Comparison of ENCODE assay signal across 1 cellular context in the genomic region with DNA sequence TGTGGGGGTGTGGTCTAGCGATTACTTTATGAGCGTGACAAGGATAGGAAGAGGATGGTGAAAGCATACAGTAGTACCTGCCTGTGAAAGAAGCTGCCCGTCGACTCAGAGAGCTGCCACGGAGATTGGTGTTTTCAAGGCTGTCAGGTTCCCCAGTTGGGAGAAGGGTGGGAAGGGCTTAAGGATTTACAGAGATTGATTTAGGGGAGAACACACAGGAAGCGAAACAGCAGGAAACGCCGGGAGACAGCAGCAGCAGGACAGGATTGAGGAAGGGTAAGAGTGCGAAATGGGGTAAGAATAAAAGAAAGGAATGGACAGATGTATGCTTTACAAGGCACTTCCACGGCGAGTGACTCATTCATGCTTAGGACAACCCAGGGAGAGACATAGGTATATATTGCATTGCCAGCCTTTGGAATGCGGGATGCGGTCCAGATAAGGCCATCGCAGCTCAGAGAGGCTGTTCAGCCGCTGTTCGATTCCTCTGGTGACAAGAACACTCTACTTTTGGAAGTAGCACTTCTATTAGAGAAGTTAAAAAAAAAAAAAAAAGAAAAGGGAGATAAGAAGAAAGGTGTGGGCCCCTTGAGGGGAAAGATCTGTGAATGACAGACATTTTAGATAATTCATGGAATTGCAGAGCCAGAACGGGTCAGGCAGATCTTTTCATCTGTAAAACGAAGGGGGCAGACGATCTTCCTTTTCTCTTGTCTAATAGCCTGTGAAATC.
TF ChIP-seq lines count a peak whose summit lies in the region.

No MANE protein-coding gene starts in this region.

TF ChIP-seq in HEK293, 187 proteins besides CTCF, POLR2A, EP300 and RAD21 (continued from another document and continues in another):
- TF ChIP-seq ZNF146 (tag by site-specific recombination; IDR thresholded peaks at IDR 0.05) (no peak), SP3 (tag by site-specific recombination; IDR thresholded peaks at IDR 0.05) (no peak; the same call in 1 of the 2 replicates), ZIC2 (tag by site-specific recombination; IDR thresholded peaks at IDR 0.05) (peak; percentile 90), SP2 (tag by site-specific recombination; IDR thresholded peaks at IDR 0.05) (peak; percentile 43; the same call in 1 of the 2 replicates), RBAK (tag by site-specific recombination; IDR thresholded peaks at IDR 0.05) (no peak), ZNF701 (tag by site-specific recombination; IDR thresholded peaks at IDR 0.05) (no peak), ZBTB48 (tag by site-specific recombination; IDR thresholded peaks at IDR 0.05) (no peak), ZNF558 (tag by site-specific recombination; IDR thresholded peaks at IDR 0.05) (no peak), ZNF157 (tag by site-specific recombination; IDR thresholded peaks at IDR 0.05) (no peak), ZNF510 (tag by site-specific recombination; IDR thresholded peaks at IDR 0.05; ENCODE audit: insufficient replicate concordance) (no peak), ZNF114 (tag by site-specific recombination; IDR thresholded peaks at IDR 0.05) (no peak), ZNF768 (tag by site-specific recombination; IDR thresholded peaks at IDR 0.05) (0 out of 2 replicates have a peak, but pooled peaks have one; percentile 18), ZNF335 (tag by site-specific recombination; conservative IDR thresholded peaks at IDR 0.05) (peak; percentile 93), ZNF16 (tag by site-specific recombination; IDR thresholded peaks at IDR 0.05; ENCODE audit: low read depth) (no peak), ZNF629 (tag by site-specific recombination; IDR thresholded peaks at IDR 0.05) (peak; percentile 9; the same call in 1 of the 2 replicates), ZNF19 (tag by site-specific recombination; IDR thresholded peaks at IDR 0.05; ENCODE audit: low read depth) (no peak), ZBTB20 (tag by site-specific recombination; IDR thresholded peaks at IDR 0.05) (peak; percentile 35; the same call in 1 of the 2 replicates), ZNF121 (tag by site-specific recombination; IDR thresholded peaks at IDR 0.05) (no peak), MEIS1 (CRISPR knock-in tag; IDR thresholded peaks at IDR 0.05; ENCODE audit: borderline replicate concordance) (no peak), ZNF202 (tag by site-specific recombination; IDR thresholded peaks at IDR 0.05; ENCODE audit: borderline replicate concordance) (no peak), ZNF501 (tag by site-specific recombination; IDR thresholded peaks at IDR 0.05) (0 out of 2 replicates have a peak, but pooled peaks have one; percentile 10), IKZF3 (tag by site-specific recombination; IDR thresholded peaks at IDR 0.05) (no peak), HOXC10 (CRISPR knock-in tag; IDR thresholded peaks at IDR 0.05) (no peak), ZNF548 (tag by site-specific recombination; IDR thresholded peaks at IDR 0.05) (no peak), ZSCAN23 (tag by site-specific recombination; IDR thresholded peaks at IDR 0.05) (no peak), ZNF48 (tag by site-specific recombination; IDR thresholded peaks at IDR 0.05) (no peak), ZNF785 (tag by site-specific recombination; IDR thresholded peaks at IDR 0.05) (no peak), ZNF211 (tag by site-specific recombination; IDR thresholded peaks at IDR 0.05; ENCODE audit: low read depth) (no peak), ZNF2 (tag by site-specific recombination; IDR thresholded peaks at IDR 0.05) (no peak), SCRT2 (tag by site-specific recombination; IDR thresholded peaks at IDR 0.05) (no peak), ZNF214 (tag by site-specific recombination; IDR thresholded peaks at IDR 0.05; ENCODE audit: borderline replicate concordance) (no peak), ZNF10 (tag by site-specific recombination; IDR thresholded peaks at IDR 0.05) (no peak), ZNF350 (tag by site-specific recombination; IDR thresholded peaks at IDR 0.05) (no peak), ZNF544 (tag by site-specific recombination; IDR thresholded peaks at IDR 0.05) (no peak), ZNF133 (tag by site-specific recombination; IDR thresholded peaks at IDR 0.05) (no peak), ZNF600 (tag by site-specific recombination; IDR thresholded peaks at IDR 0.05) (peak; percentile 32), PRDM1 (tag by site-specific recombination; IDR thresholded peaks at IDR 0.05) (peak; percentile 79)
- TF ChIP-seq, protein P1, sequence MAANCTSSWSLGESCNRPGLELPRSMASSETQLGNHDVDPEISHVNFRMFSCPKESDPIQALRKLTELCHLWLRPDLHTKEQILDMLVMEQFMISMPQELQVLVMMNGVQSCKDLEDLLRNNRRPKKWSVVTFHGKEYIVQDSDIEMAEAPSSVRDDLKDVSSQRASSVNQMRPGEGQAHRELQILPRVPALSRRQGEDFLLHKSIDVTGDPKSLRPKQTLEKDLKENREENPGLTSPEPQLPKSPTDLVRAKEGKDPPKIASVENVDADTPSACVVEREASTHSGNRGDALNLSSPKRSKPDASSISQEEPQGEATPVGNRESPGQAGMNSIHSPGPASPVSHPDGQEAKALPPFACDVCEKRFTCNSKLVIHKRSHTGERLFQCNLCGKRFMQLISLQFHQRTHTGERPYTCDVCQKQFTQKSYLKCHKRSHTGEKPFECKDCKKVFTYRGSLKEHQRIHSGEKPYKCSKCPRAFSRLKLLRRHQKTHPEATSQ (tag by site-specific recombination; IDR thresholded peaks at IDR 0.05) = no peak
- TF ChIP-seq, protein P2, sequence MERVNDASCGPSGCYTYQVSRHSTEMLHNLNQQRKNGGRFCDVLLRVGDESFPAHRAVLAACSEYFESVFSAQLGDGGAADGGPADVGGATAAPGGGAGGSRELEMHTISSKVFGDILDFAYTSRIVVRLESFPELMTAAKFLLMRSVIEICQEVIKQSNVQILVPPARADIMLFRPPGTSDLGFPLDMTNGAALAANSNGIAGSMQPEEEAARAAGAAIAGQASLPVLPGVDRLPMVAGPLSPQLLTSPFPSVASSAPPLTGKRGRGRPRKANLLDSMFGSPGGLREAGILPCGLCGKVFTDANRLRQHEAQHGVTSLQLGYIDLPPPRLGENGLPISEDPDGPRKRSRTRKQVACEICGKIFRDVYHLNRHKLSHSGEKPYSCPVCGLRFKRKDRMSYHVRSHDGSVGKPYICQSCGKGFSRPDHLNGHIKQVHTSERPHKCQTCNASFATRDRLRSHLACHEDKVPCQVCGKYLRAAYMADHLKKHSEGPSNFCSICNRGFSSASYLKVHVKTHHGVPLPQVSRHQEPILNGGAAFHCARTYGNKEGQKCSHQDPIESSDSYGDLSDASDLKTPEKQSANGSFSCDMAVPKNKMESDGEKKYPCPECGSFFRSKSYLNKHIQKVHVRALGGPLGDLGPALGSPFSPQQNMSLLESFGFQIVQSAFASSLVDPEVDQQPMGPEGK (tag by site-specific recombination; IDR thresholded peaks at IDR 0.05) = no peak
- TF ChIP-seq, protein P3, sequence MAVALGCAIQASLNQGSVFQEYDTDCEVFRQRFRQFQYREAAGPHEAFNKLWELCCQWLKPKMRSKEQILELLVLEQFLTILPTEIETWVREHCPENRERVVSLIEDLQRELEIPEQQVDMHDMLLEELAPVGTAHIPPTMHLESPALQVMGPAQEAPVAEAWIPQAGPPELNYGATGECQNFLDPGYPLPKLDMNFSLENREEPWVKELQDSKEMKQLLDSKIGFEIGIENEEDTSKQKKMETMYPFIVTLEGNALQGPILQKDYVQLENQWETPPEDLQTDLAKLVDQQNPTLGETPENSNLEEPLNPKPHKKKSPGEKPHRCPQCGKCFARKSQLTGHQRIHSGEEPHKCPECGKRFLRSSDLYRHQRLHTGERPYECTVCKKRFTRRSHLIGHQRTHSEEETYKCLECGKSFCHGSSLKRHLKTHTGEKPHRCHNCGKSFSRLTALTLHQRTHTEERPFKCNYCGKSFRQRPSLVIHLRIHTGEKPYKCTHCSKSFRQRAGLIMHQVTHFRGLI (tag by site-specific recombination; IDR thresholded peaks at IDR 0.05) = no peak
- TF ChIP-seq, protein P4, sequence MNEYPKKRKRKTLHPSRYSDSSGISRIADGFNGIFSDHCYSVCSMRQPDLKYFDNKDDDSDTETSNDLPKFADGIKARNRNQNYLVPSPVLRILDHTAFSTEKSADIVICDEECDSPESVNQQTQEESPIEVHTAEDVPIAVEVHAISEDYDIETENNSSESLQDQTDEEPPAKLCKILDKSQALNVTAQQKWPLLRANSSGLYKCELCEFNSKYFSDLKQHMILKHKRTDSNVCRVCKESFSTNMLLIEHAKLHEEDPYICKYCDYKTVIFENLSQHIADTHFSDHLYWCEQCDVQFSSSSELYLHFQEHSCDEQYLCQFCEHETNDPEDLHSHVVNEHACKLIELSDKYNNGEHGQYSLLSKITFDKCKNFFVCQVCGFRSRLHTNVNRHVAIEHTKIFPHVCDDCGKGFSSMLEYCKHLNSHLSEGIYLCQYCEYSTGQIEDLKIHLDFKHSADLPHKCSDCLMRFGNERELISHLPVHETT (tag by site-specific recombination; IDR thresholded peaks at IDR 0.05) = no peak
- TF ChIP-seq, protein P5, sequence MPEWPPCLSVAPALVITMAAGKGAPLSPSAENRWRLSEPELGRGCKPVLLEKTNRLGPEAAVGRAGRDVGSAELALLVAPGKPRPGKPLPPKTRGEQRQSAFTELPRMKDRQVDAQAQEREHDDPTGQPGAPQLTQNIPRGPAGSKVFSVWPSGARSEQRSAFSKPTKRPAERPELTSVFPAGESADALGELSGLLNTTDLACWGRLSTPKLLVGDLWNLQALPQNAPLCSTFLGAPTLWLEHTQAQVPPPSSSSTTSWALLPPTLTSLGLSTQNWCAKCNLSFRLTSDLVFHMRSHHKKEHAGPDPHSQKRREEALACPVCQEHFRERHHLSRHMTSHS (tag by site-specific recombination; IDR thresholded peaks at IDR 0.05) = no peak
- TF ChIP-seq, protein P6, sequence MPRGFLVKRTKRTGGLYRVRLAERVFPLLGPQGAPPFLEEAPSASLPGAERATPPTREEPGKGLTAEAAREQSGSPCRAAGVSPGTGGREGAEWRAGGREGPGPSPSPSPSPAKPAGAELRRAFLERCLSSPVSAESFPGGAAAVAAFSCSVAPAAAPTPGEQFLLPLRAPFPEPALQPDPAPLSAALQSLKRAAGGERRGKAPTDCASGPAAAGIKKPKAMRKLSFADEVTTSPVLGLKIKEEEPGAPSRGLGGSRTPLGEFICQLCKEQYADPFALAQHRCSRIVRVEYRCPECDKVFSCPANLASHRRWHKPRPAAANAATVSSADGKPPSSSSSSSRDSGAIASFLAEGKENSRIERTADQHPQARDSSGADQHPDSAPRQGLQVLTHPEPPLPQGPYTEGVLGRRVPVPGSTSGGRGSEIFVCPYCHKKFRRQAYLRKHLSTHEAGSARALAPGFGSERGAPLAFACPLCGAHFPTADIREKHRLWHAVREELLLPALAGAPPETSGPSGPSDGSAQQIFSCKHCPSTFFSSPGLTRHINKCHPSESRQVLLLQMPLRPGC (tag by site-specific recombination; IDR thresholded peaks at IDR 0.05) = no peak
- TF ChIP-seq, protein P7, sequence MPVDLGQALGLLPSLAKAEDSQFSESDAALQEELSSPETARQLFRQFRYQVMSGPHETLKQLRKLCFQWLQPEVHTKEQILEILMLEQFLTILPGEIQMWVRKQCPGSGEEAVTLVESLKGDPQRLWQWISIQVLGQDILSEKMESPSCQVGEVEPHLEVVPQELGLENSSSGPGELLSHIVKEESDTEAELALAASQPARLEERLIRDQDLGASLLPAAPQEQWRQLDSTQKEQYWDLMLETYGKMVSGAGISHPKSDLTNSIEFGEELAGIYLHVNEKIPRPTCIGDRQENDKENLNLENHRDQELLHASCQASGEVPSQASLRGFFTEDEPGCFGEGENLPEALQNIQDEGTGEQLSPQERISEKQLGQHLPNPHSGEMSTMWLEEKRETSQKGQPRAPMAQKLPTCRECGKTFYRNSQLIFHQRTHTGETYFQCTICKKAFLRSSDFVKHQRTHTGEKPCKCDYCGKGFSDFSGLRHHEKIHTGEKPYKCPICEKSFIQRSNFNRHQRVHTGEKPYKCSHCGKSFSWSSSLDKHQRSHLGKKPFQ (tag by site-specific recombination; IDR thresholded peaks at IDR 0.05) = no peak
- TF ChIP-seq, protein P8, sequence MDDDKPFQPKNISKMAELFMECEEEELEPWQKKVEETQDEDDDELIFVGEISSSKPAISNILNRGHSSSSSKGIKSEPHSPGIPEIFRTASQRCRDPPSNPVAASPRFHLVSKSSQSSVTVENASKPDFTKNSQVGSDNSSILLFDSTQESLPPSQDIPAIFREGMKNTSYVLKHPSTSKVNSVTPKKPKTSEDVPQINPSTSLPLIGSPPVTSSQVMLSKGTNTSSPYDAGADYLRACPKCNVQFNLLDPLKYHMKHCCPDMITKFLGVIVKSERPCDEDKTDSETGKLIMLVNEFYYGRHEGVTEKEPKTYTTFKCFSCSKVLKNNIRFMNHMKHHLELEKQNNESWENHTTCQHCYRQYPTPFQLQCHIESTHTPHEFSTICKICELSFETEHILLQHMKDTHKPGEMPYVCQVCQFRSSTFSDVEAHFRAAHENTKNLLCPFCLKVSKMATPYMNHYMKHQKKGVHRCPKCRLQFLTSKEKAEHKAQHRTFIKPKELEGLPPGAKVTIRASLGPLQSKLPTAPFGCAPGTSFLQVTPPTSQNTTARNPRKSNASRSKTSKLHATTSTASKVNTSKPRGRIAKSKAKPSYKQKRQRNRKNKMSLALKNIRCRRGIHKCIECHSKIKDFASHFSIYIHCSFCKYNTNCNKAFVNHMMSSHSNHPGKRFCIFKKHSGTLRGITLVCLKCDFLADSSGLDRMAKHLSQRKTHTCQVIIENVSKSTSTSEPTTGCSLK (tag by site-specific recombination; IDR thresholded peaks at IDR 0.05) = no peak
